In the genomic region with DNA sequence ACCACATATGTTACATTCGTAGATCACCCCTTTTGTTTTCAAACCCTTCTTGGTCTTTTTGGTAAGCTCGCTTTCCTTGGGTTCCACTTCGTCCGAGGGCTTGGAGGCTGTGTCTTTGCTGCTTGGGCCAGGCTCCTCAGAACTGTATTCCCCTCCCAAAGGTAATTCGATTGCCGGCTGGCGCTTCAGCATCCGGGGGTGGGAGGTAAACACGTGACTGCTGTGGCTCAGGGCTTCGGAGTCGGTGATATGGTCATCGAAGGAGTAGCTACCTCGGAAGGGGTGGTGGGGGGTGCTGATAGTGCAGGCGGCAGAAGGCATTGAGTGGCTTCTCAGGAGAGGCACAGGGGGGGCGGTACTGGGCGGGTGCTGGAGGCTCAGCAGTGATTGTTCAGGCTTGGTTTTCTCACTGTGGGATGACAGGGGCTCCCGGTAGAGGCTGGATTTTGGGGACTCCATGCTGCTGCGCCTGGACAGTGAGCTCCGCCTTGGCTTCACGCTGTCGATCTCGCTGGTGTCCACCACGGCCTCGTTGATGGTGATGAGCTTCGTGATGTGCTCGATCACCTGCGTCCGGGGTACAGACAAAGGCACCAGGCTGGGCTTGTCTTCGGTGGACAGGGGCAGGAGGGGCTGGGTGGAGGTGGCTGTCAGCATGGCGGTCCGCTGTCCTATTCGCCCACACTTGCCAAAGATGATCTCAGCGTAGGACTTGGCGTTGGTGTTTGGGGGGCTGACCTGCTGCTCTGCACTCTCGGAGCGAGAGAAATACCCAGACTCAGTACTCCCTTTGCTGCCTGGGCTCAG, we compare ENCODE assay signal across 15 cellular contexts.
"Had no signal": no experiment of that assay in that cellular context is flagged by ENCODE, and none has a peak within 500 bp of the region (broad histone marks: within the 10 kb centered on the region; RNA-seq: fewer than 3 reads in every experiment).

No MANE protein-coding gene starts in this region.

- DNase-seq: activated CD4-positive, alpha-beta T cell treated with anti-CD3 and anti-CD28 coated beads, Interleukin-2, amount 50 U/mL, for 48 hours; activated naive CD4-positive, alpha-beta T cell; activated T-cell treated with anti-CD3 and anti-CD28 coated beads, Interleukin-2, amount 50 U/mL, for 1 hour; cortex of kidney; foreskin fibroblast; heart right ventricle; left colon; naive B cell; retina; stimulated activated CD4-positive, alpha-beta T cell treated with anti-CD3 and anti-CD28 coated beads, Interleukin-2, amount 100 ng/mL, for 48 hours; T-helper 9 cell had no signal

- H3K9me3 Mint-ChIP-seq: activated T-helper 2 cell treated with anti-CD3 and anti-CD28 coated beads, Interferon-gamma antibody, Interleukin-2, Interleukin-4, amounts not matched to agents 10 μg/mL and 5 μg/mL and 100 μg/mL, durations not matched to agents 14 hours and 24 hours and 36 hours; naive B cell; stimulated activated naive CD8-positive, alpha-beta T cell treated with anti-CD3 and anti-CD28 coated beads, Interleukin-15, Interleukin-2, amounts not matched to agents 100 ng/mL and 50 ng/mL, for 24 hours had no signal

- H3K27me3 Mint-ChIP-seq: naive B cell; stimulated activated naive CD8-positive, alpha-beta T cell treated with anti-CD3 and anti-CD28 coated beads, Interleukin-15, Interleukin-2, amounts not matched to agents 100 ng/mL and 50 ng/mL, for 24 hours had no signal

- ATAC-seq: heart right ventricle, left colon had no signal

- H3K4me1 Mint-ChIP-seq: WTC11 had no signal

- H3K4me3 Mint-ChIP-seq: naive B cell; stimulated activated naive CD8-positive, alpha-beta T cell treated with anti-CD3 and anti-CD28 coated beads, Interleukin-15, Interleukin-2, amounts not matched to agents 100 ng/mL and 50 ng/mL, for 24 hours; WTC11 had no signal

- H3K27ac Mint-ChIP-seq: activated T-helper 2 cell treated with anti-CD3 and anti-CD28 coated beads, Interferon-gamma antibody, Interleukin-2, Interleukin-4, amounts not matched to agents 10 μg/mL and 5 μg/mL and 100 μg/mL, durations not matched to agents 14 hours and 24 hours and 36 hours; progenitor cell of endocrine pancreas; stimulated activated naive CD8-positive, alpha-beta T cell treated with anti-CD3 and anti-CD28 coated beads, Interleukin-15, Interleukin-2, amounts not matched to agents 100 ng/mL and 50 ng/mL, for 24 hours; WTC11 had no signal
